ENCODE assay signal across 7 cellular contexts in genomic region chr21:41751621-41752020, GRCh38. TPM values are rescaled to one million over a fixed set of nuclear protein-coding genes. Genes with fewer than 3 reads are reported as not detected.
A peak's percentile ranks its signal among the peaks of the same experiment; 100 is the strongest.
DNase-seq lines count a peak whose midpoint lies in the region; ATAC-seq and TF ChIP-seq lines count a peak whose summit lies in the region.

No MANE protein-coding gene starts in this region.

- peaks cover 10 to 71% of the 10 kb centered on the region in 2 experiments; a peak in 1 of 3 replicates for H3K36me3 ChIP-seq in HEK293 (ENCODE audit: control insufficient read depth in 2 of 2, insufficient read depth in 1 of 2, low read length in 2 of 2)
- H3K36me3 ChIP-seq in tibial artery, result peaks cover 0 to 48% (median 6%) of the 10 kb centered on the region in 3 donors
- no peaks in the 10 kb centered on the region for H3K36me3 ChIP-seq in sigmoid colon

- 35 to 62% methylated on average over 11 of the region's 11 CpGs for WGBS in sigmoid colon, 2 donors

- ATAC-seq in GM19467 (IDR thresholded peaks at IDR 0.05; ENCODE audit: unreplicated experiment), result no peak

- no peak for TF ChIP-seq EP300 in sigmoid colon (IDR thresholded peaks at IDR 0.05)

- no peak for TF ChIP-seq CTCF in HEK293 (tag by site-specific recombination; IDR thresholded peaks at IDR 0.05)
- no peak for TF ChIP-seq CTCF in tibial artery (IDR thresholded peaks at IDR 0.05)
- no peak for TF ChIP-seq CTCF in sigmoid colon (IDR thresholded peaks at IDR 0.05)

- POLR2A ChIA-PET in HEK293 (lab: Yijun Ruan, JAX), result interaction anchor here (1.6 kb wide), 1 partner anchor 9 kb away, joined by 6 read pairs; no protein-coding TSS in a partner anchor

- H3K4me1 ChIP-seq in HEK293 (ENCODE audit: control insufficient read depth, insufficient read depth, low read length), result no peaks in the 10 kb centered on the region
- H3K4me1 ChIP-seq in tibial artery, result peaks cover 0 to 35% (median 25%) of the 10 kb centered on the region in 4 donors
- no peaks in the 10 kb centered on the region for H3K4me1 ChIP-seq in sigmoid colon

- TF ChIP-seq POLR2A in sigmoid colon (IDR thresholded peaks at IDR 0.05), result no peak

- CTCF ChIA-PET in HEK293 (lab: Yijun Ruan, JAX), result interaction anchor here (1.3 to 3.0 kb wide), 2 partner anchors 135 to 139 kb away, joined by 3 to 10 read pairs; no protein-coding TSS in a partner anchor

- H3K27ac ChIP-seq in HEK293 (ENCODE audit: extremely low read depth, low read depth, low read length) (no peak overlapping the region), tibial artery (peak overlapping the region; percentile 31 to 38), sigmoid colon (no peak overlapping the region)

- peak; percentile 2 for DNase-seq in NOMO-1 treated with dmso at 0.1 percent for 144 hours (lab: John Stamatoyannopoulos, UW; ENCODE audit: unreplicated experiment)
- DNase-seq in kidney tubule cell (ENCODE audit: low spot score), result peak; percentile 8
- no peak for DNase-seq in tibial artery
- DNase-seq in sigmoid colon, result no peak
- no peak for DNase-seq in stimulated activated CD4-positive, alpha-beta T cell treated with anti-CD3 and anti-CD28 coated beads, Interleukin-15, amount 100 ng/mL, for 24 hours

- H3K4me3 ChIP-seq in HEK293 (ENCODE audit: low read depth, low read length), result no peak overlapping the region
- H3K4me3 ChIP-seq in tibial artery, result no peak overlapping the region
- no peak overlapping the region for H3K4me3 ChIP-seq in sigmoid colon

- no peaks in the 10 kb centered on the region for H3K27me3 ChIP-seq in tibial artery
- H3K27me3 ChIP-seq in sigmoid colon, result no peaks in the 10 kb centered on the region

- H3K9me3 ChIP-seq in HEK293 (ENCODE audit: control insufficient read depth, insufficient read depth, low read depth, low read length) (no peaks in the 10 kb centered on the region), tibial artery (no peaks in the 10 kb centered on the region), sigmoid colon (no peaks in the 10 kb centered on the region)

- intact Hi-C loops in tibial artery (cut with DNase I; ENCODE audit: low total_unique reads), result no loop called here
- intact Hi-C loops in sigmoid colon (cut with DNase I), result no loop called here

TF ChIP-seq in HEK293, 187 proteins besides CTCF, POLR2A, EP300 and RAD21:
- no peak for TF ChIP-seq PATZ1 (tag by site-specific recombination; IDR thresholded peaks at IDR 0.05)
- 0 out of 2 replicates have a peak, but pooled peaks have one; percentile 6 for TF ChIP-seq OSR2 (tag by site-specific recombination; IDR thresholded peaks at IDR 0.05)
TF ChIP-seq in HEK293: peak in this region for 1.

RNA-seq across cellular contexts. Expression of gene RIPK4, which starts 15.2 kb away (rescaled TPM):
- total RNA-seq in sigmoid colon, result under 1 TPM; under 0.01 to 0.54 (median 0.30) TPM
- polyA plus RNA-seq in sigmoid colon, result 1 to 10 TPM; 4.0 to 7.8 (median 6.9) TPM

Comparison
In these comparisons a context has a peak if more than half of its experiments do, and no peak if none do; other contexts are left out.
1. H3K27ac ChIP-seq: peak in tibial artery (2 of 2); none in HEK293 (single experiment) and sigmoid colon (0 of 4).
2. DNase-seq: peak in NOMO-1 treated with dmso at 0.1 percent for 144 hours (single experiment) and kidney tubule cell (single experiment); none in tibial artery (0 of 2), sigmoid colon (single experiment) and stimulated activated CD4-positive, alpha-beta T cell treated with anti-CD3 and anti-CD28 coated beads, Interleukin-15, amount 100 ng/mL, for 24 hours (single experiment).